ENCODE assay signal across 1 cellular context in genomic region chr14:73996731-73997107, GRCh38.
TF ChIP-seq lines count a peak whose summit lies in the region.

No MANE protein-coding gene starts in this region.

TF ChIP-seq in HepG2, 621 proteins besides CTCF, POLR2A, EP300 and RAD21 (continues in another document):
- TF ChIP-seq ZNF121 (CRISPR knock-in tag; IDR thresholded peaks at IDR 0.05) (no peak), ZSCAN5A (CRISPR knock-in tag; IDR thresholded peaks at IDR 0.05; ENCODE audit: borderline replicate concordance) (no peak), PHF5A (CRISPR knock-in tag; IDR thresholded peaks at IDR 0.05; ENCODE audit: low read depth, unreplicated experiment) (no peak), U2AF1 (optimal IDR thresholded peaks at IDR 0.05; ENCODE audit: low read depth, low read length) (no peak), ZUFSP (CRISPR knock-in tag; IDR thresholded peaks at IDR 0.05; ENCODE audit: borderline replicate concordance) (no peak), BRD4 (CRISPR knock-in tag; IDR thresholded peaks at IDR 0.05) (peak; percentile 14; the same call in 1 of the 2 replicates), IRX3 (CRISPR knock-in tag; IDR thresholded peaks at IDR 0.05; ENCODE audit: borderline replicate concordance, low read depth) (no peak), CEBPG (CRISPR knock-in tag; IDR thresholded peaks at IDR 0.05) (peak; percentile 42; the same call in 1 of the 2 replicates), NR2F6 (IDR thresholded peaks at IDR 0.05) (peak; percentile 98), NR2F6 (CRISPR knock-in tag; IDR thresholded peaks at IDR 0.05) (peak; percentile 99), KDM2A (CRISPR knock-in tag; IDR thresholded peaks at IDR 0.05; ENCODE audit: borderline replicate concordance, low read depth) (no peak), ZNF124 (CRISPR knock-in tag; IDR thresholded peaks at IDR 0.05) (no peak), THAP11 (CRISPR knock-in tag; IDR thresholded peaks at IDR 0.05) (no peak; the same call in 1 of the 2 replicates), ZNF24 (IDR thresholded peaks at IDR 0.05) (no peak), ZNF382 (CRISPR knock-in tag; IDR thresholded peaks at IDR 0.05; ENCODE audit: borderline replicate concordance) (no peak), MLLT10 (CRISPR knock-in tag; IDR thresholded peaks at IDR 0.05) (no peak), ZNF407 (CRISPR knock-in tag; IDR thresholded peaks at IDR 0.05; ENCODE audit: not compliant biosample characterization) (no peak), SP2 (CRISPR knock-in tag; IDR thresholded peaks at IDR 0.05) (no peak), AHR (CRISPR knock-in tag; IDR thresholded peaks at IDR 0.05) (no peak), MYPOP (CRISPR knock-in tag; IDR thresholded peaks at IDR 0.05) (no peak), FOSL1 (CRISPR knock-in tag; IDR thresholded peaks at IDR 0.05; ENCODE audit: borderline replicate concordance) (no peak), TARDBP (CRISPR knock-in tag; IDR thresholded peaks at IDR 0.05) (peak; percentile 76), DMAP1 (CRISPR knock-in tag; IDR thresholded peaks at IDR 0.05) (no peak), ZNF609 (CRISPR knock-in tag; IDR thresholded peaks at IDR 0.05; ENCODE audit: borderline replicate concordance) (no peak; the same call in 1 of the 2 replicates), ZBTB1 (CRISPR knock-in tag; IDR thresholded peaks at IDR 0.05; ENCODE audit: borderline replicate concordance) (no peak), POLR2AphosphoS2 (IDR thresholded peaks at IDR 0.05; ENCODE audit: low read depth, low read length) (no peak), ZNF577 (CRISPR knock-in tag; IDR thresholded peaks at IDR 0.05; ENCODE audit: borderline replicate concordance, low read depth) (no peak), ZNF251 (CRISPR knock-in tag; IDR thresholded peaks at IDR 0.05) (no peak)
- TF ChIP-seq, protein P1, sequence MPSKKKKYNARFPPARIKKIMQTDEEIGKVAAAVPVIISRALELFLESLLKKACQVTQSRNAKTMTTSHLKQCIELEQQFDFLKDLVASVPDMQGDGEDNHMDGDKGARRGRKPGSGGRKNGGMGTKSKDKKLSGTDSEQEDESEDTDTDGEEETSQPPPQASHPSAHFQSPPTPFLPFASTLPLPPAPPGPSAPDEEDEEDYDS (CRISPR knock-in tag; IDR thresholded peaks at IDR 0.05): no peak
- TF ChIP-seq, protein P2, sequence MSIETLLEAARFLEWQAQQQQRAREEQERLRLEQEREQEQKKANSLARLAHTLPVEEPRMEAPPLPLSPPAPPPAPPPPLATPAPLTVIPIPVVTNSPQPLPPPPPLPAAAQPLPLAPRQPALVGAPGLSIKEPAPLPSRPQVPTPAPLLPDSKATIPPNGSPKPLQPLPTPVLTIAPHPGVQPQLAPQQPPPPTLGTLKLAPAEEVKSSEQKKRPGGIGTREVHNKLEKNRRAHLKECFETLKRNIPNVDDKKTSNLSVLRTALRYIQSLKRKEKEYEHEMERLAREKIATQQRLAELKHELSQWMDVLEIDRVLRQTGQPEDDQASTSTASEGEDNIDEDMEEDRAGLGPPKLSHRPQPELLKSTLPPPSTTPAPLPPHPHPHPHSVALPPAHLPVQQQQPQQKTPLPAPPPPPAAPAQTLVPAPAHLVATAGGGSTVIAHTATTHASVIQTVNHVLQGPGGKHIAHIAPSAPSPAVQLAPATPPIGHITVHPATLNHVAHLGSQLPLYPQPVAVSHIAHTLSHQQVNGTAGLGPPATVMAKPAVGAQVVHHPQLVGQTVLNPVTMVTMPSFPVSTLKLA (IDR thresholded peaks at IDR 0.05): no peak
- TF ChIP-seq, protein P3, sequence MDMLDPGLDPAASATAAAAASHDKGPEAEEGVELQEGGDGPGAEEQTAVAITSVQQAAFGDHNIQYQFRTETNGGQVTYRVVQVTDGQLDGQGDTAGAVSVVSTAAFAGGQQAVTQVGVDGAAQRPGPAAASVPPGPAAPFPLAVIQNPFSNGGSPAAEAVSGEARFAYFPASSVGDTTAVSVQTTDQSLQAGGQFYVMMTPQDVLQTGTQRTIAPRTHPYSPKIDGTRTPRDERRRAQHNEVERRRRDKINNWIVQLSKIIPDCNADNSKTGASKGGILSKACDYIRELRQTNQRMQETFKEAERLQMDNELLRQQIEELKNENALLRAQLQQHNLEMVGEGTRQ (IDR thresholded peaks at IDR 0.05; ENCODE audit: low read depth, low read length): no peak
- TF ChIP-seq, protein P3 (CRISPR knock-in tag; IDR thresholded peaks at IDR 0.05; ENCODE audit: borderline replicate concordance): no peak
- TF ChIP-seq, protein P4, sequence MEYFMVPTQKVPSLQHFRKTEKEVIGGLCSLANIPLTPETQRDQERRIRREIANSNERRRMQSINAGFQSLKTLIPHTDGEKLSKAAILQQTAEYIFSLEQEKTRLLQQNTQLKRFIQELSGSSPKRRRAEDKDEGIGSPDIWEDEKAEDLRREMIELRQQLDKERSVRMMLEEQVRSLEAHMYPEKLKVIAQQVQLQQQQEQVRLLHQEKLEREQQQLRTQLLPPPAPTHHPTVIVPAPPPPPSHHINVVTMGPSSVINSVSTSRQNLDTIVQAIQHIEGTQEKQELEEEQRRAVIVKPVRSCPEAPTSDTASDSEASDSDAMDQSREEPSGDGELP (IDR thresholded peaks at IDR 0.05; ENCODE audit: borderline replicate concordance, low read depth): no peak
